1 cellular context compared by ENCODE assay signal in genomic region chr10:62038609-62039190, GRCh38.
A peak's percentile ranks its signal among the peaks of the same experiment; 100 is the strongest.
TF ChIP-seq lines count a peak whose summit lies in the region.

No MANE protein-coding gene starts in this region.

TF ChIP-seq in GM12878, 131 proteins besides CTCF, POLR2A, EP300 and RAD21 (continued from another document and continues in another):
- TF ChIP-seq, protein P1, sequence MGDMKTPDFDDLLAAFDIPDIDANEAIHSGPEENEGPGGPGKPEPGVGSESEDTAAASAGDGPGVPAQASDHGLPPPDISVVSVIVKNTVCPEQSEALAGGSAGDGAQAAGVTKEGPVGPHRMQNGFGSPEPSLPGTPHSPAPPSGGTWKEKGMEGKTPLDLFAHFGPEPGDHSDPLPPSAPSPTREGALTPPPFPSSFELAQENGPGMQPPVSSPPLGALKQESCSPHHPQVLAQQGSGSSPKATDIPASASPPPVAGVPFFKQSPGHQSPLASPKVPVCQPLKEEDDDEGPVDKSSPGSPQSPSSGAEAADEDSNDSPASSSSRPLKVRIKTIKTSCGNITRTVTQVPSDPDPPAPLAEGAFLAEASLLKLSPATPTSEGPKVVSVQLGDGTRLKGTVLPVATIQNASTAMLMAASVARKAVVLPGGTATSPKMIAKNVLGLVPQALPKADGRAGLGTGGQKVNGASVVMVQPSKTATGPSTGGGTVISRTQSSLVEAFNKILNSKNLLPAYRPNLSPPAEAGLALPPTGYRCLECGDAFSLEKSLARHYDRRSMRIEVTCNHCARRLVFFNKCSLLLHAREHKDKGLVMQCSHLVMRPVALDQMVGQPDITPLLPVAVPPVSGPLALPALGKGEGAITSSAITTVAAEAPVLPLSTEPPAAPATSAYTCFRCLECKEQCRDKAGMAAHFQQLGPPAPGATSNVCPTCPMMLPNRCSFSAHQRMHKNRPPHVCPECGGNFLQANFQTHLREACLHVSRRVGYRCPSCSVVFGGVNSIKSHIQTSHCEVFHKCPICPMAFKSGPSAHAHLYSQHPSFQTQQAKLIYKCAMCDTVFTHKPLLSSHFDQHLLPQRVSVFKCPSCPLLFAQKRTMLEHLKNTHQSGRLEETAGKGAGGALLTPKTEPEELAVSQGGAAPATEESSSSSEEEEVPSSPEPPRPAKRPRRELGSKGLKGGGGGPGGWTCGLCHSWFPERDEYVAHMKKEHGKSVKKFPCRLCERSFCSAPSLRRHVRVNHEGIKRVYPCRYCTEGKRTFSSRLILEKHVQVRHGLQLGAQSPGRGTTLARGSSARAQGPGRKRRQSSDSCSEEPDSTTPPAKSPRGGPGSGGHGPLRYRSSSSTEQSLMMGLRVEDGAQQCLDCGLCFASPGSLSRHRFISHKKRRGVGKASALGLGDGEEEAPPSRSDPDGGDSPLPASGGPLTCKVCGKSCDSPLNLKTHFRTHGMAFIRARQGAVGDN (IDR thresholded peaks at IDR 0.05) = no peak
- TF ChIP-seq BACH1 (IDR thresholded peaks at IDR 0.05; ENCODE audit: borderline replicate concordance) (no peak), KDM1A (IDR thresholded peaks at IDR 0.05; ENCODE audit: borderline replicate concordance) (no peak), TBL1XR1 (IDR thresholded peaks at IDR 0.05; ENCODE audit: low read depth, low read length) (no peak), SMC3 (IDR thresholded peaks at IDR 0.05; ENCODE audit: borderline replicate concordance, low read length) (peak; percentile 87), ZBTB40 (IDR thresholded peaks at IDR 0.05; ENCODE audit: borderline replicate concordance) (no peak), RUNX3 (IDR thresholded peaks at IDR 0.05; ENCODE audit: low read length) (peak; percentile 89), CREM (IDR thresholded peaks at IDR 0.05; ENCODE audit: low read depth) (peak; percentile 8; the same call in 1 of the 2 replicates), ATF3 (IDR thresholded peaks at IDR 0.05; ENCODE audit: borderline replicate concordance, extremely low read depth, low read depth, low read length) (no peak), HCFC1 (IDR thresholded peaks at IDR 0.05; ENCODE audit: low read length) (no peak), MXI1 (IDR thresholded peaks at IDR 0.05; ENCODE audit: low read depth, low read length) (no peak), JUNB (IDR thresholded peaks at IDR 0.05) (no peak), SIX5 (IDR thresholded peaks at IDR 0.05; ENCODE audit: low read depth, low read length, severe bottlenecking) (no peak), TCF7 (IDR thresholded peaks at IDR 0.05; ENCODE audit: borderline replicate concordance) (no peak), SMAD5 (IDR thresholded peaks at IDR 0.05; ENCODE audit: low read depth) (no peak), MEF2A (IDR thresholded peaks at IDR 0.05; ENCODE audit: insufficient read depth, low read depth, low read length) (0 out of 2 replicates have a peak, but pooled peaks have one; percentile 39), JUND (IDR thresholded peaks at IDR 0.05; ENCODE audit: low read depth, low read length) (no peak), GATAD2B (conservative IDR thresholded peaks at IDR 0.05; ENCODE audit: low read depth) (no peak), STAT1 (conservative IDR thresholded peaks at IDR 0.05) (no peak), MEF2B (IDR thresholded peaks at IDR 0.05; ENCODE audit: partially characterized antibody, poor library complexity, severe bottlenecking) (no peak), NRF1 (conservative IDR thresholded peaks at IDR 0.05; ENCODE audit: low read depth, low read length) (no peak), ZNF622 (IDR thresholded peaks at IDR 0.05) (no peak), BHLHE40 (IDR thresholded peaks at IDR 0.05; ENCODE audit: borderline replicate concordance in 1 of 2, low read depth in 2 of 2, low read length in 1 of 2) (no peak), ZZZ3 (IDR thresholded peaks at IDR 0.05; ENCODE audit: control insufficient read depth, insufficient read length, low read depth) (no peak)
- TF ChIP-seq, protein P2, sequence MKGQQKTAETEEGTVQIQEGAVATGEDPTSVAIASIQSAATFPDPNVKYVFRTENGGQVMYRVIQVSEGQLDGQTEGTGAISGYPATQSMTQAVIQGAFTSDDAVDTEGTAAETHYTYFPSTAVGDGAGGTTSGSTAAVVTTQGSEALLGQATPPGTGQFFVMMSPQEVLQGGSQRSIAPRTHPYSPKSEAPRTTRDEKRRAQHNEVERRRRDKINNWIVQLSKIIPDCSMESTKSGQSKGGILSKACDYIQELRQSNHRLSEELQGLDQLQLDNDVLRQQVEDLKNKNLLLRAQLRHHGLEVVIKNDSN (IDR thresholded peaks at IDR 0.05; ENCODE audit: borderline replicate concordance, extremely low read length, insufficient read depth, low read depth, low read length) = no peak
- TF ChIP-seq, protein P3, sequence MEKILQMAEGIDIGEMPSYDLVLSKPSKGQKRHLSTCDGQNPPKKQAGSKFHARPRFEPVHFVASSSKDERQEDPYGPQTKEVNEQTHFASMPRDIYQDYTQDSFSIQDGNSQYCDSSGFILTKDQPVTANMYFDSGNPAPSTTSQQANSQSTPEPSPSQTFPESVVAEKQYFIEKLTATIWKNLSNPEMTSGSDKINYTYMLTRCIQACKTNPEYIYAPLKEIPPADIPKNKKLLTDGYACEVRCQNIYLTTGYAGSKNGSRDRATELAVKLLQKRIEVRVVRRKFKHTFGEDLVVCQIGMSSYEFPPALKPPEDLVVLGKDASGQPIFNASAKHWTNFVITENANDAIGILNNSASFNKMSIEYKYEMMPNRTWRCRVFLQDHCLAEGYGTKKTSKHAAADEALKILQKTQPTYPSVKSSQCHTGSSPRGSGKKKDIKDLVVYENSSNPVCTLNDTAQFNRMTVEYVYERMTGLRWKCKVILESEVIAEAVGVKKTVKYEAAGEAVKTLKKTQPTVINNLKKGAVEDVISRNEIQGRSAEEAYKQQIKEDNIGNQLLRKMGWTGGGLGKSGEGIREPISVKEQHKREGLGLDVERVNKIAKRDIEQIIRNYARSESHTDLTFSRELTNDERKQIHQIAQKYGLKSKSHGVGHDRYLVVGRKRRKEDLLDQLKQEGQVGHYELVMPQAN (conservative IDR thresholded peaks at IDR 0.05) = no peak
- TF ChIP-seq, protein P4, sequence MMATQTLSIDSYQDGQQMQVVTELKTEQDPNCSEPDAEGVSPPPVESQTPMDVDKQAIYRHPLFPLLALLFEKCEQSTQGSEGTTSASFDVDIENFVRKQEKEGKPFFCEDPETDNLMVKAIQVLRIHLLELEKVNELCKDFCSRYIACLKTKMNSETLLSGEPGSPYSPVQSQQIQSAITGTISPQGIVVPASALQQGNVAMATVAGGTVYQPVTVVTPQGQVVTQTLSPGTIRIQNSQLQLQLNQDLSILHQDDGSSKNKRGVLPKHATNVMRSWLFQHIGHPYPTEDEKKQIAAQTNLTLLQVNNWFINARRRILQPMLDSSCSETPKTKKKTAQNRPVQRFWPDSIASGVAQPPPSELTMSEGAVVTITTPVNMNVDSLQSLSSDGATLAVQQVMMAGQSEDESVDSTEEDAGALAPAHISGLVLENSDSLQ (IDR thresholded peaks at IDR 0.05) = peak; percentile 37; the same call in 1 of the 2 replicates
- TF ChIP-seq, protein P5, sequence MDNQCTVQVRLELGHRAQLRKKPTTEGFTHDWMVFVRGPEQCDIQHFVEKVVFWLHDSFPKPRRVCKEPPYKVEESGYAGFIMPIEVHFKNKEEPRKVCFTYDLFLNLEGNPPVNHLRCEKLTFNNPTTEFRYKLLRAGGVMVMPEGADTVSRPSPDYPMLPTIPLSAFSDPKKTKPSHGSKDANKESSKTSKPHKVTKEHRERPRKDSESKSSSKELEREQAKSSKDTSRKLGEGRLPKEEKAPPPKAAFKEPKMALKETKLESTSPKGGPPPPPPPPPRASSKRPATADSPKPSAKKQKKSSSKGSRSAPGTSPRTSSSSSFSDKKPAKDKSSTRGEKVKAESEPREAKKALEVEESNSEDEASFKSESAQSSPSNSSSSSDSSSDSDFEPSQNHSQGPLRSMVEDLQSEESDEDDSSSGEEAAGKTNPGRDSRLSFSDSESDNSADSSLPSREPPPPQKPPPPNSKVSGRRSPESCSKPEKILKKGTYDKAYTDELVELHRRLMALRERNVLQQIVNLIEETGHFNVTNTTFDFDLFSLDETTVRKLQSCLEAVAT (IDR thresholded peaks at IDR 0.05) = 0 out of 2 replicates have a peak, but pooled peaks have one; percentile 27
- TF ChIP-seq, protein P6, sequence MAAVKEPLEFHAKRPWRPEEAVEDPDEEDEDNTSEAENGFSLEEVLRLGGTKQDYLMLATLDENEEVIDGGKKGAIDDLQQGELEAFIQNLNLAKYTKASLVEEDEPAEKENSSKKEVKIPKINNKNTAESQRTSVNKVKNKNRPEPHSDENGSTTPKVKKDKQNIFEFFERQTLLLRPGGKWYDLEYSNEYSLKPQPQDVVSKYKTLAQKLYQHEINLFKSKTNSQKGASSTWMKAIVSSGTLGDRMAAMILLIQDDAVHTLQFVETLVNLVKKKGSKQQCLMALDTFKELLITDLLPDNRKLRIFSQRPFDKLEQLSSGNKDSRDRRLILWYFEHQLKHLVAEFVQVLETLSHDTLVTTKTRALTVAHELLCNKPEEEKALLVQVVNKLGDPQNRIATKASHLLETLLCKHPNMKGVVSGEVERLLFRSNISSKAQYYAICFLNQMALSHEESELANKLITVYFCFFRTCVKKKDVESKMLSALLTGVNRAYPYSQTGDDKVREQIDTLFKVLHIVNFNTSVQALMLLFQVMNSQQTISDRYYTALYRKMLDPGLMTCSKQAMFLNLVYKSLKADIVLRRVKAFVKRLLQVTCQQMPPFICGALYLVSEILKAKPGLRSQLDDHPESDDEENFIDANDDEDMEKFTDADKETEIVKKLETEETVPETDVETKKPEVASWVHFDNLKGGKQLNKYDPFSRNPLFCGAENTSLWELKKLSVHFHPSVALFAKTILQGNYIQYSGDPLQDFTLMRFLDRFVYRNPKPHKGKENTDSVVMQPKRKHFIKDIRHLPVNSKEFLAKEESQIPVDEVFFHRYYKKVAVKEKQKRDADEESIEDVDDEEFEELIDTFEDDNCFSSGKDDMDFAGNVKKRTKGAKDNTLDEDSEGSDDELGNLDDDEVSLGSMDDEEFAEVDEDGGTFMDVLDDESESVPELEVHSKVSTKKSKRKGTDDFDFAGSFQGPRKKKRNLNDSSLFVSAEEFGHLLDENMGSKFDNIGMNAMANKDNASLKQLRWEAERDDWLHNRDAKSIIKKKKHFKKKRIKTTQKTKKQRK (IDR thresholded peaks at IDR 0.05; ENCODE audit: low read depth, low read length) = no peak
- TF ChIP-seq, protein P7, sequence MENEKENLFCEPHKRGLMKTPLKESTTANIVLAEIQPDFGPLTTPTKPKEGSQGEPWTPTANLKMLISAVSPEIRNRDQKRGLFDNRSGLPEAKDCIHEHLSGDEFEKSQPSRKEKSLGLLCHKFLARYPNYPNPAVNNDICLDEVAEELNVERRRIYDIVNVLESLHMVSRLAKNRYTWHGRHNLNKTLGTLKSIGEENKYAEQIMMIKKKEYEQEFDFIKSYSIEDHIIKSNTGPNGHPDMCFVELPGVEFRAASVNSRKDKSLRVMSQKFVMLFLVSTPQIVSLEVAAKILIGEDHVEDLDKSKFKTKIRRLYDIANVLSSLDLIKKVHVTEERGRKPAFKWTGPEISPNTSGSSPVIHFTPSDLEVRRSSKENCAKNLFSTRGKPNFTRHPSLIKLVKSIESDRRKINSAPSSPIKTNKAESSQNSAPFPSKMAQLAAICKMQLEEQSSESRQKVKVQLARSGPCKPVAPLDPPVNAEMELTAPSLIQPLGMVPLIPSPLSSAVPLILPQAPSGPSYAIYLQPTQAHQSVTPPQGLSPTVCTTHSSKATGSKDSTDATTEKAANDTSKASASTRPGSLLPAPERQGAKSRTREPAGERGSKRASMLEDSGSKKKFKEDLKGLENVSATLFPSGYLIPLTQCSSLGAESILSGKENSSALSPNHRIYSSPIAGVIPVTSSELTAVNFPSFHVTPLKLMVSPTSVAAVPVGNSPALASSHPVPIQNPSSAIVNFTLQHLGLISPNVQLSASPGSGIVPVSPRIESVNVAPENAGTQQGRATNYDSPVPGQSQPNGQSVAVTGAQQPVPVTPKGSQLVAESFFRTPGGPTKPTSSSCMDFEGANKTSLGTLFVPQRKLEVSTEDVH (IDR thresholded peaks at IDR 0.05; ENCODE audit: low read depth, partially characterized antibody) = no peak
